In genomic region chr5:142689081-142689480, GRCh38 we compare ENCODE assay signal across 18 cellular contexts. TPM values are rescaled to one million over a fixed set of nuclear protein-coding genes. Genes with fewer than 3 reads are reported as not detected.
DNase-seq lines count a peak whose midpoint lies in the region; ATAC-seq and TF ChIP-seq lines count a peak whose summit lies in the region.
"Had no signal": no experiment of that assay in that cellular context is flagged by ENCODE, and none has a peak within 500 bp of the region (broad histone marks: within the 10 kb centered on the region; RNA-seq: fewer than 3 reads in every experiment).

No MANE protein-coding gene starts in this region.

- no peak for ATAC-seq in left ventricle myocardium superior
- ATAC-seq in GM18867 (IDR thresholded peaks at IDR 0.05; ENCODE audit: unreplicated experiment), result no peak

- no peaks in the 10 kb centered on the region for H3K27me3 ChIP-seq in left ventricle myocardium inferior (ENCODE audit: low read depth)
- H3K27me3 ChIP-seq: SJSA1 had no signal

- no peaks in the 10 kb centered on the region for H3K9me3 ChIP-seq in left ventricle myocardium inferior (replicated peaks)
- H3K9me3 ChIP-seq: SJSA1 had no signal

- DNase-seq in left ventricle myocardium inferior (no peak), left ventricle myocardium superior (no peak), left kidney (ENCODE audit: low read depth, low spot score) (peak; percentile 46), kidney glomerular epithelial cell (lab: John Stamatoyannopoulos, UW) (no peak), DMS53 treated with DMSO at 0.1 percent for 48 hours (lab: John Stamatoyannopoulos, UW; ENCODE audit: unreplicated experiment) (no peak)
- DNase-seq: ACHN, AML-193, COR-L47, Kasumi-1, NCI-H1105 treated with DMSO at 0.1 percent for 48 hours, NCI-H1694 treated with DMSO at 0.1 percent for 48 hours, NCI-H2107, NCI-H446, RPMI8226 had no signal

- no peak for TF ChIP-seq CTCF in left ventricle myocardium inferior (IDR thresholded peaks at IDR 0.05; ENCODE audit: borderline replicate concordance)

- peaks cover 76% of the 10 kb centered on the region for H3K4me1 ChIP-seq in left ventricle myocardium inferior

- no peak overlapping the region for H3K4me3 ChIP-seq in left ventricle myocardium inferior
- H3K4me3 ChIP-seq: SJSA1 had no signal

- peak overlapping the region; percentile 85 for H3K27ac ChIP-seq in left ventricle myocardium inferior (replicated peaks)
- peak overlapping the region; percentile 2 for H3K27ac ChIP-seq in angular gyrus (ENCODE audit: low read depth, low read length)
- H3K27ac ChIP-seq: SJSA1 had no signal

- intact Hi-C loops in left ventricle myocardium inferior (cut with micrococcal nuclease) (no loop called here), left ventricle myocardium superior (cut with micrococcal nuclease) (no loop called here)

- no peaks in the 10 kb centered on the region for H3K36me3 ChIP-seq in left ventricle myocardium inferior
- H3K36me3 ChIP-seq: SJSA1 had no signal

RNA-seq across cellular contexts. Expression of gene FGF1, which starts 3.2 kb away (rescaled TPM):
- 59.9 TPM for total RNA-seq in left ventricle myocardium inferior
- 43.6 TPM for total RNA-seq in left ventricle myocardium superior
- total RNA-seq: HT-29 had no signal
